In genomic region chr7:28818996-28819395, GRCh38 we compare ENCODE assay signal across 18 cellular contexts.
"Had no signal": no experiment of that assay in that cellular context is flagged by ENCODE, and none has a peak within 500 bp of the region (broad histone marks: within the 10 kb centered on the region; RNA-seq: fewer than 3 reads in every experiment).

No MANE protein-coding gene starts in this region.

- H3K9me3 ChIP-seq: body of pancreas, esophagus muscularis mucosa, right lobe of liver, tibial nerve had no signal

- ATAC-seq: activated CD4-positive, CD25-positive, alpha-beta regulatory T cell treated with anti-CD3 and anti-CD28 coated beads, Interleukin-2, amount 50 U/mL, for 24 hours; activated naive CD4-positive, alpha-beta T cell treated with anti-CD3 and anti-CD28 coated beads, Interleukin-2, amount 50 U/mL, for 72 hours; body of pancreas; left lobe of liver; natural killer cell; right lobe of liver; stimulated activated effector memory CD8-positive, alpha-beta T cell treated with anti-CD3 and anti-CD28 coated beads, Interleukin-12 subunit alpha, Interleukin-12 subunit beta, amount 100 ng/mL, for 72 hours; T-helper 17 cell had no signal

- H3K4me3 ChIP-seq: body of pancreas, esophagus muscularis mucosa, right lobe of liver, tibial nerve had no signal

- H3K27ac Mint-ChIP-seq: endodermal cell; immature natural killer cell; natural killer cell; stimulated activated effector memory CD8-positive, alpha-beta T cell treated with anti-CD3 and anti-CD28 coated beads, Interleukin-12 subunit alpha, Interleukin-12 subunit beta, amount 100 ng/mL, for 72 hours; T-helper 17 cell had no signal

- H3K4me1 Mint-ChIP-seq: endodermal cell; immature natural killer cell; natural killer cell; stimulated activated effector memory CD8-positive, alpha-beta T cell treated with anti-CD3 and anti-CD28 coated beads, Interleukin-12 subunit alpha, Interleukin-12 subunit beta, amount 100 ng/mL, for 72 hours; T-helper 17 cell had no signal

- DNase-seq: activated CD4-positive, alpha-beta T cell treated with anti-CD3 and anti-CD28 coated beads, Interleukin-2, amount 50 U/mL, for 4 hours; activated T-cell treated with anti-CD3 and anti-CD28 coated beads, Interleukin-2, amount 50 U/mL, for 1 hour; amniotic stem cell; body of pancreas; cerebellar nuclear complex; endodermal cell; glutamatergic neuron; immature natural killer cell; natural killer cell; nucleus accumbens; right lobe of liver; T-helper 17 cell had no signal

- H3K4me1 ChIP-seq: body of pancreas, right lobe of liver had no signal

- H3K36me3 Mint-ChIP-seq: activated naive CD4-positive, alpha-beta T cell treated with anti-CD3 and anti-CD28 coated beads, Interleukin-2, amount 50 U/mL, for 72 hours; immature natural killer cell; natural killer cell; stimulated activated effector memory CD8-positive, alpha-beta T cell treated with anti-CD3 and anti-CD28 coated beads, Interleukin-12 subunit alpha, Interleukin-12 subunit beta, amount 100 ng/mL, for 72 hours had no signal

- H3K27ac ChIP-seq: body of pancreas, esophagus muscularis mucosa, right lobe of liver, tibial nerve had no signal

- H3K9me3 Mint-ChIP-seq: activated naive CD4-positive, alpha-beta T cell treated with anti-CD3 and anti-CD28 coated beads, Interleukin-2, amount 50 U/mL, for 72 hours; endodermal cell; natural killer cell; stimulated activated effector memory CD8-positive, alpha-beta T cell treated with anti-CD3 and anti-CD28 coated beads, Interleukin-12 subunit alpha, Interleukin-12 subunit beta, amount 100 ng/mL, for 72 hours had no signal

- H3K4me3 Mint-ChIP-seq: endodermal cell; immature natural killer cell; natural killer cell; stimulated activated effector memory CD8-positive, alpha-beta T cell treated with anti-CD3 and anti-CD28 coated beads, Interleukin-12 subunit alpha, Interleukin-12 subunit beta, amount 100 ng/mL, for 72 hours; T-helper 17 cell had no signal

- H3K36me3 ChIP-seq: right lobe of liver had no signal

- H3K27me3 ChIP-seq: body of pancreas, esophagus muscularis mucosa, right lobe of liver, tibial nerve had no signal
